16 cellular contexts compared by ENCODE assay signal in the genomic region with DNA sequence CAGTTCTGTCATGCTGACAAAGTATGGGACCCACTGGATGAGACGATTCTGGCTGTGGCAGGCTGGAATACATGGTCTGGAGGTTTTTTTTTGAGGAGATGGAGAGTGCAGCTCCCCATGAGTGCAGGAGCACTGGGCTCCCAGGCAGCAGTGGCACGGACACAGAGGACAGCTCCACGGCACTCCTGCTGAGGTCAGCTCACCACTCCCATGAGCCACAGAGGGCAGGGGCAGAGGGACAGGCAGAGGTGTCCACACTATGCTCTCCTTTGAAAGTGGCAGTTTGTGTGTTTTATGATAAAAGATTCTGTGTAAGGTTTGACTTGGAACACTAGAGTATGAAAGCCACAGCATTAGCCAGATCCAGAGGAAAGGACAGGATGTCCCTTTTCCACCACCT.
A peak's percentile ranks its signal among the peaks of the same experiment; 100 is the strongest.
DNase-seq lines count a peak whose midpoint lies in the region; ATAC-seq and TF ChIP-seq lines count a peak whose summit lies in the region.
"Had no signal": no experiment of that assay in that cellular context is flagged by ENCODE, and none has a peak within 500 bp of the region (broad histone marks: within the 10 kb centered on the region; RNA-seq: fewer than 3 reads in every experiment).

No MANE protein-coding gene starts in this region.

- H3K4me1 ChIP-seq in left ventricle myocardium inferior (peaks cover 18% of the 10 kb centered on the region), mesendoderm (ENCODE audit: control insufficient read depth, low read depth, low read length) (no peaks in the 10 kb centered on the region)
- H3K4me1 ChIP-seq: BLaER1 had no signal

- no CpG with 5 or more reads among the region's 3 CpGs for WGBS in mesendoderm (ENCODE audit: extremely low coverage, insufficient coverage, low lambda C conversion rate)

- no peak overlapping the region for H3K56ac ChIP-seq in mesendoderm (ENCODE audit: low read length)

- H3K36me3 ChIP-seq in left ventricle myocardium inferior (peaks cover 81% of the 10 kb centered on the region), mesendoderm (ENCODE audit: control insufficient read depth, insufficient read depth, low read length) (peaks cover 25% of the 10 kb centered on the region)

- no peak overlapping the region for H3K18ac ChIP-seq in mesendoderm (ENCODE audit: low read length)

- no peaks in the 10 kb centered on the region for H3K9me3 ChIP-seq in left ventricle myocardium inferior (replicated peaks)
- H3K9me3 ChIP-seq: BLaER1 had no signal

- H4K5ac ChIP-seq in mesendoderm (ENCODE audit: low read length) = no peak overlapping the region

- H3K23ac ChIP-seq in mesendoderm (ENCODE audit: low read length) = no peak overlapping the region

- no peak overlapping the region for H3K4me2 ChIP-seq in mesendoderm (ENCODE audit: low read length)
- H3K4me2 ChIP-seq: BLaER1, GM23338 had no signal

- no peak overlapping the region for H2BK15ac ChIP-seq in mesendoderm (replicated peaks; ENCODE audit: low read depth)

- intact Hi-C loops in Right ventricle myocardium superior (cut with DNase I) (no loop called here), left ventricle myocardium inferior (cut with micrococcal nuclease) (no loop called here)
- intact Hi-C loops in activated T-helper 1 cell treated with anti-CD3 and anti-CD28 coated beads, Interleukin-12 subunit alpha, Interleukin-12 subunit beta, Interleukin-2, Interleukin-4 antibody, amounts not matched to agents 30 ng/mL and 10 ng/mL and 1 ng/mL, durations not matched to agents 14 hours and 24 hours and 36 hours (cut with micrococcal nuclease) = no loop called here

- no peak overlapping the region for H3K4me3 ChIP-seq in left ventricle myocardium inferior
- H3K4me3 ChIP-seq in mesendoderm (ENCODE audit: low read length) = no peak overlapping the region
- H3K4me3 ChIP-seq: BLaER1, GM23338 had no signal

- no peak for DNase-seq in Right ventricle myocardium superior
- no peak for DNase-seq in left ventricle myocardium inferior
- DNase-seq in activated T-helper 1 cell treated with anti-CD3 and anti-CD28 coated beads, Interleukin-12 subunit alpha, Interleukin-12 subunit beta, Interleukin-2, Interleukin-4 antibody, amounts not matched to agents 30 ng/mL and 10 ng/mL and 1 ng/mL, durations not matched to agents 14 hours and 24 hours and 36 hours (ENCODE audit: low spot score) = no peak
- no peak for DNase-seq in left lobe of liver (ENCODE audit: low spot score)
- DNase-seq in mesendoderm = no peak
- DNase-seq in NCI-H1930 (lab: John Stamatoyannopoulos, UW) = no peak
- DNase-seq: CD8-positive, alpha-beta T cell; KG1; NCI-H1105 treated with DMSO at 0.1 percent for 48 hours; NCI-H1694; NCI-H2107; NCI-H510A; NCI-H748 treated with DMSO at 0.1 percent for 48 hours had no signal

- H3K27me3 Mint-ChIP-seq in activated T-helper 1 cell treated with anti-CD3 and anti-CD28 coated beads, Interleukin-12 subunit alpha, Interleukin-12 subunit beta, Interleukin-2, Interleukin-4 antibody, amounts not matched to agents 30 ng/mL and 10 ng/mL and 1 ng/mL, durations not matched to agents 14 hours and 24 hours and 36 hours (ENCODE audit: insufficient read depth) = no peaks in the 10 kb centered on the region

- no peak overlapping the region for H2BK120ac ChIP-seq in mesendoderm (ENCODE audit: low read depth, low read length)

- H3K27ac ChIP-seq in left ventricle myocardium inferior (replicated peaks) (no peak overlapping the region), mesendoderm (ENCODE audit: low read depth, low read length) (no peak overlapping the region)
- H3K27ac ChIP-seq: BLaER1 had no signal

- H3K27me3 ChIP-seq in left ventricle myocardium inferior (ENCODE audit: low read depth) (no peaks in the 10 kb centered on the region), mesendoderm (ENCODE audit: insufficient read depth, low read length, poor library complexity) (no peaks in the 10 kb centered on the region)
- H3K27me3 ChIP-seq: BLaER1 had no signal

- H4K8ac ChIP-seq in mesendoderm (ENCODE audit: low read depth, low read length) = no peak overlapping the region

- H3K4me3 Mint-ChIP-seq in activated T-helper 1 cell treated with anti-CD3 and anti-CD28 coated beads, Interleukin-12 subunit alpha, Interleukin-12 subunit beta, Interleukin-2, Interleukin-4 antibody, amounts not matched to agents 30 ng/mL and 10 ng/mL and 1 ng/mL, durations not matched to agents 14 hours and 24 hours and 36 hours = no peak overlapping the region
- H3K4me3 Mint-ChIP-seq: CD8-positive, alpha-beta T cell; GM23338 had no signal

- H3K4ac ChIP-seq in mesendoderm (ENCODE audit: low read depth, low read length) = no peak overlapping the region

- peaks cover 1% of the 10 kb centered on the region for H3K79me1 ChIP-seq in mesendoderm (ENCODE audit: low read length)

- no peak overlapping the region for H2AK5ac ChIP-seq in mesendoderm (ENCODE audit: low read length)

- no peak overlapping the region for H2BK5ac ChIP-seq in mesendoderm (ENCODE audit: low read length)

- H3K9me3 Mint-ChIP-seq in activated T-helper 1 cell treated with anti-CD3 and anti-CD28 coated beads, Interleukin-12 subunit alpha, Interleukin-12 subunit beta, Interleukin-2, Interleukin-4 antibody, amounts not matched to agents 30 ng/mL and 10 ng/mL and 1 ng/mL, durations not matched to agents 14 hours and 24 hours and 36 hours = no peaks in the 10 kb centered on the region
- H3K9me3 Mint-ChIP-seq: CD8-positive, alpha-beta T cell; GM23338 had no signal

- H3K4me1 Mint-ChIP-seq in activated T-helper 1 cell treated with anti-CD3 and anti-CD28 coated beads, Interleukin-12 subunit alpha, Interleukin-12 subunit beta, Interleukin-2, Interleukin-4 antibody, amounts not matched to agents 30 ng/mL and 10 ng/mL and 1 ng/mL, durations not matched to agents 14 hours and 24 hours and 36 hours (ENCODE audit: low read depth) = peaks cover 7% of the 10 kb centered on the region

- H3K27ac Mint-ChIP-seq in activated T-helper 1 cell treated with anti-CD3 and anti-CD28 coated beads, Interleukin-12 subunit alpha, Interleukin-12 subunit beta, Interleukin-2, Interleukin-4 antibody, amounts not matched to agents 30 ng/mL and 10 ng/mL and 1 ng/mL, durations not matched to agents 14 hours and 24 hours and 36 hours = peak overlapping the region; percentile 3
- H3K27ac Mint-ChIP-seq: CD8-positive, alpha-beta T cell; GM23338 had no signal

- no peak for TF ChIP-seq CTCF in left ventricle myocardium inferior (IDR thresholded peaks at IDR 0.05; ENCODE audit: borderline replicate concordance)

- H3K36me3 Mint-ChIP-seq in activated T-helper 1 cell treated with anti-CD3 and anti-CD28 coated beads, Interleukin-12 subunit alpha, Interleukin-12 subunit beta, Interleukin-2, Interleukin-4 antibody, amounts not matched to agents 30 ng/mL and 10 ng/mL and 1 ng/mL, durations not matched to agents 14 hours and 24 hours and 36 hours (ENCODE audit: low read depth) = peaks cover 51% of the 10 kb centered on the region

- no peak overlapping the region for H3K9ac ChIP-seq in mesendoderm (ENCODE audit: low read length)
- H3K9ac ChIP-seq: BLaER1 had no signal

- ATAC-seq in Right ventricle myocardium superior (ENCODE audit: poor library complexity) = peak; percentile 47
- ATAC-seq in left lobe of liver = peak; percentile 55
- ATAC-seq in HG03432 (IDR thresholded peaks at IDR 0.05; ENCODE audit: unreplicated experiment) = no peak
- ATAC-seq: CD8-positive, alpha-beta T cell; GM23338 had no signal

- H3K79me2 ChIP-seq in mesendoderm (ENCODE audit: control insufficient read depth, insufficient read depth, low read length) = no peaks in the 10 kb centered on the region
